20 cellular contexts compared by ENCODE assay signal in genomic region chr10:128191847-128192246, GRCh38.
"Had no signal": no experiment of that assay in that cellular context is flagged by ENCODE, and none has a peak within 500 bp of the region (broad histone marks: within the 10 kb centered on the region; RNA-seq: fewer than 3 reads in every experiment).

No MANE protein-coding gene starts in this region.

- H3K4me1 ChIP-seq: gastroesophageal sphincter, psoas muscle had no signal

- H3K36me3 Mint-ChIP-seq: activated CD4-positive, alpha-beta memory T cell treated with anti-CD3 and anti-CD28 coated beads for 36 hours; type B pancreatic cell had no signal

- H3K9me3 ChIP-seq: gastroesophageal sphincter, psoas muscle, spleen had no signal

- H3K27ac Mint-ChIP-seq: activated CD4-positive, alpha-beta memory T cell treated with anti-CD3 and anti-CD28 coated beads for 36 hours; activated T-helper 1 cell treated with anti-CD3 and anti-CD28 coated beads, Interleukin-12 subunit alpha, Interleukin-12 subunit beta, Interleukin-2, Interleukin-4 antibody, amounts not matched to agents 30 ng/mL and 10 ng/mL and 1 ng/mL, durations not matched to agents 14 hours and 24 hours and 36 hours; nephron progenitor cell; type B pancreatic cell had no signal

- H3K27me3 Mint-ChIP-seq: activated CD4-positive, alpha-beta memory T cell treated with anti-CD3 and anti-CD28 coated beads for 36 hours had no signal

- H3K27ac ChIP-seq: gastroesophageal sphincter, hepatocyte, psoas muscle, spleen had no signal

- H3K9me3 Mint-ChIP-seq: activated CD4-positive, alpha-beta memory T cell treated with anti-CD3 and anti-CD28 coated beads for 36 hours; activated T-helper 1 cell treated with anti-CD3 and anti-CD28 coated beads, Interleukin-12 subunit alpha, Interleukin-12 subunit beta, Interleukin-2, Interleukin-4 antibody, amounts not matched to agents 30 ng/mL and 10 ng/mL and 1 ng/mL, durations not matched to agents 14 hours and 24 hours and 36 hours; nephron progenitor cell had no signal

- ATAC-seq: gastroesophageal sphincter, psoas muscle, sciatic nerve had no signal

- H3K4me3 ChIP-seq: gastroesophageal sphincter, hepatocyte, psoas muscle, spleen had no signal

- H3K27me3 ChIP-seq: hepatocyte had no signal

- H3K36me3 ChIP-seq: gastroesophageal sphincter, spleen had no signal

- DNase-seq: activated CD4-positive, alpha-beta memory T cell treated with anti-CD3 and anti-CD28 coated beads for 36 hours; activated CD4-positive, CD25-positive, alpha-beta regulatory T cell treated with anti-CD3 and anti-CD28 coated beads, Interleukin-2, amount 50 U/mL, for 72 hours; activated CD8-positive, alpha-beta memory T cell treated with anti-CD3 and anti-CD28 coated beads, Interleukin-2, amount 50 U/mL, for 4 hours; activated naive CD4-positive, alpha-beta T cell treated with Interleukin-2 at 50 U/mL for 16 hours; caudate nucleus; cortex of kidney; effector CD8-positive, alpha-beta T cell; kidney; mesendoderm; nephron progenitor cell; psoas muscle; spleen; stimulated activated CD4-positive, alpha-beta T cell treated with anti-CD3 and anti-CD28 coated beads, Interleukin-1b, Interleukin-23, amount 100 ng/mL, for 48 hours; stimulated activated naive CD4-positive, alpha-beta T cell; substantia nigra had no signal

- H3K4me3 Mint-ChIP-seq: activated CD4-positive, alpha-beta memory T cell treated with anti-CD3 and anti-CD28 coated beads for 36 hours; activated T-helper 1 cell treated with anti-CD3 and anti-CD28 coated beads, Interleukin-12 subunit alpha, Interleukin-12 subunit beta, Interleukin-2, Interleukin-4 antibody, amounts not matched to agents 30 ng/mL and 10 ng/mL and 1 ng/mL, durations not matched to agents 14 hours and 24 hours and 36 hours; nephron progenitor cell; type B pancreatic cell had no signal
